ENCODE assay signal across 1 cellular context in genomic region chr15:84992157-84992940, GRCh38.
TF ChIP-seq lines count a peak whose summit lies in the region.

No MANE protein-coding gene starts in this region.

TF ChIP-seq in K562, 482 proteins besides CTCF, POLR2A, EP300 and RAD21 (continued from another document):
- peak; percentile 49 for TF ChIP-seq PKNOX1 (IDR thresholded peaks at IDR 0.05)
- TF ChIP-seq ZBTB2 (IDR thresholded peaks at IDR 0.05), result no peak
- TF ChIP-seq KHSRP (IDR thresholded peaks at IDR 0.05), result no peak
TF ChIP-seq in K562: peak in this region for 19.
